Comparison of ENCODE assay signal across 8 cellular contexts in genomic region chr17:33964344-33964979, GRCh38.
DNase-seq lines count a peak whose midpoint lies in the region; ATAC-seq lines count a peak whose summit lies in the region.

No MANE protein-coding gene starts in this region.

- ATAC-seq in GM21447 (IDR thresholded peaks at IDR 0.05; ENCODE audit: unreplicated experiment) (peak; percentile 62), HG03565 (IDR thresholded peaks at IDR 0.05; ENCODE audit: unreplicated experiment) (peak; percentile 83)

- DNase-seq in DMS79 treated with DMSO at 0.1 percent for 48 hours (lab: John Stamatoyannopoulos, UW): peak; percentile 24
- DNase-seq in DMS79 (lab: John Stamatoyannopoulos, UW): no peak
- peak; percentile 17 for DNase-seq in central memory CD4-positive, alpha-beta T cell
- DNase-seq in occipital lobe (lab: John Stamatoyannopoulos, UW): no peak
- DNase-seq in activated CD8-positive, alpha-beta memory T cell treated with anti-CD3 and anti-CD28 coated beads for 24 hours: no peak
- no peak for DNase-seq in HCEC 1CT

Comparison
In these comparisons a context has a peak if more than half of its experiments do, and no peak if none do; other contexts are left out.
1. DNase-seq: peak in DMS79 treated with DMSO at 0.1 percent for 48 hours (single experiment) and central memory CD4-positive, alpha-beta T cell (single experiment); none in DMS79 (single experiment), occipital lobe (single experiment), activated CD8-positive, alpha-beta memory T cell treated with anti-CD3 and anti-CD28 coated beads for 24 hours (single experiment) and HCEC 1CT (single experiment).